In the genomic region with DNA sequence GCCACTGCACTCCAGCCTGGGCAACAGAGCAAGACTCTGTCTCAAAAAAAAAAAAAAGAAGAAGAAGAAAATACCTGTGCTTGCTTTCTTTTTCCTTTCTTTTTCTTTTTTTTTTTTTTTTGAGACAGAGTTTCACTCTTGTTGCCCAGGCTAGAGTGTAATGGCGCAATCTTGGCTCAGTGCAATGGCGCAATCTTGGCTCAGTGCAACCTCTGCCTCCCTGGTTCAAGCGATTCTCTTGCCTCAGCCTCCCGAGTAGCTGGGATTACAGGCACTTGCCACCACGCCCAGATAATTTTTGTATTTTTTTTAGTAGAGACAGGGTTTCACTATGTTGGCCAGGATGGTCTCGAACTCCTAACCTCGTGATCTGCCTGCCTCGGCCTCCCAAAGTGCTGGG, we compare ENCODE assay signal across 10 cellular contexts. TPM values are rescaled to one million over a fixed set of nuclear protein-coding genes. Genes with fewer than 3 reads are reported as not detected.
"Had no signal": no experiment of that assay in that cellular context is flagged by ENCODE, and none has a peak within 500 bp of the region (broad histone marks: within the 10 kb centered on the region; RNA-seq: fewer than 3 reads in every experiment).

No MANE protein-coding gene starts in this region.

RNA-seq across cellular contexts. Expression of gene TEX44, which starts 58.9 kb away (rescaled TPM):
- total RNA-seq: esophagus mucosa, hepatocyte, kidney, left cardiac atrium, left ventricle myocardium superior, lung microvascular endothelial cell, omental fat pad, renal cortical epithelial cell, suprapubic skin, uterus had no signal
- polyA plus RNA-seq: hepatocyte had no signal
